9 cellular contexts compared by ENCODE assay signal in the genomic region with DNA sequence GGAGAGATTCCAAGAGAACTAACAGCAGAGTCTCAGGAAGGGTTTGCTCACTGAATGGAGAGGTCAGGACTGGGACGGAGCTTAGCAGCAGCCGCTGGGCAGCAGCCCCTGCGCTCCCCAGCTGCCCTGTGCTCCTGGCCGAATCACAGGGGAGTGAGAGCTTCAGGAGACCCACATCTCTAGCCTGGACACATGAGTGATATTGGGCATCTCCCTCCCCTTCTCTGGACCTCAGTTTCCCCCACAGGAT. TPM values are rescaled to one million over a fixed set of nuclear protein-coding genes. Genes with fewer than 3 reads are reported as not detected.
A peak's percentile ranks its signal among the peaks of the same experiment; 100 is the strongest.
DNase-seq lines count a peak whose midpoint lies in the region; ATAC-seq and TF ChIP-seq lines count a peak whose summit lies in the region.
"Had no signal": no experiment of that assay in that cellular context is flagged by ENCODE, and none has a peak within 500 bp of the region (broad histone marks: within the 10 kb centered on the region; RNA-seq: fewer than 3 reads in every experiment).

No MANE protein-coding gene starts in this region.

- no peak for TF ChIP-seq POLR2A in vagina (IDR thresholded peaks at IDR 0.05)

- ATAC-seq in left cardiac atrium: peak; percentile 12 to 14
- no peak for ATAC-seq in left ventricle myocardium superior
- peak; percentile 7 for ATAC-seq in mucosa of descending colon

- H3K4me3 ChIP-seq in colonic mucosa (peak overlapping the region; percentile 47), mucosa of descending colon (no peak overlapping the region), vagina (peak overlapping the region; percentile 52 to 70)

- H3K36me3 ChIP-seq in colonic mucosa: no peaks in the 10 kb centered on the region
- H3K36me3 ChIP-seq in mucosa of descending colon (ENCODE audit: low read depth): no peaks in the 10 kb centered on the region
- no peaks in the 10 kb centered on the region for H3K36me3 ChIP-seq in vagina

- intact Hi-C loops in left cardiac atrium (cut with DNase I) (loop anchor here in 1 of 2 donors (5.0 kb wide), 1 partner anchor 80 kb away; no protein-coding TSS in a partner anchor), left ventricle myocardium superior (cut with micrococcal nuclease) (loop anchor here (5.0 kb wide), 1 partner anchor 85 kb away; no protein-coding TSS in a partner anchor), colonic mucosa (cut with DNase I) (loop anchor here (5.0 kb wide), 1 partner anchor 45 kb away; no protein-coding TSS in a partner anchor), mucosa of descending colon (cut with DNase I, micrococcal nuclease) (loop anchor here in 1 of 2 donors (5.0 kb wide), 2 partner anchors 95 to 360 kb away; no protein-coding TSS in a partner anchor), vagina (cut with DNase I) (loop anchor here (5.0 kb wide), 1 partner anchor 80 kb away; no protein-coding TSS in a partner anchor), posterior cingulate gyrus (cut with DNase I) (no loop called here)

- DNase-seq in left cardiac atrium (no peak), left ventricle myocardium superior (no peak), colonic mucosa (no peak), mucosa of descending colon (no peak), vagina (ENCODE audit: extremely low spot score in 2 of 2) (no peak), posterior cingulate gyrus (no peak), NCI-H446 (lab: John Stamatoyannopoulos, UW) (no peak), NCI-H1092 (lab: John Stamatoyannopoulos, UW) (no peak)
- DNase-seq: activated CD8-positive, alpha-beta memory T cell treated with anti-CD3 and anti-CD28 coated beads, Interleukin-2, amount 50 U/mL, for 48 hours had no signal

- H3K9ac ChIP-seq in colonic mucosa (ENCODE audit: low read depth in 2 of 2, low read length in 2 of 2): peak overlapping the region in 1 of 2 donors; percentile 69

- H3K27ac ChIP-seq in colonic mucosa: no peak overlapping the region
- H3K27ac ChIP-seq in vagina: no peak overlapping the region

- H3K9me3 ChIP-seq in colonic mucosa: no peaks in the 10 kb centered on the region
- no peaks in the 10 kb centered on the region for H3K9me3 ChIP-seq in mucosa of descending colon
- H3K9me3 ChIP-seq in vagina: no peaks in the 10 kb centered on the region

- peaks cover 15% of the 10 kb centered on the region for H3K27me3 ChIP-seq in colonic mucosa
- H3K27me3 ChIP-seq in vagina: no peaks in the 10 kb centered on the region

- no peak for TF ChIP-seq CTCF in colonic mucosa (IDR thresholded peaks at IDR 0.05)
- TF ChIP-seq CTCF in mucosa of descending colon (IDR thresholded peaks at IDR 0.05): no peak
- no peak for TF ChIP-seq CTCF in vagina (IDR thresholded peaks at IDR 0.05)

- H3K4me1 ChIP-seq in colonic mucosa (no peaks in the 10 kb centered on the region), mucosa of descending colon (ENCODE audit: low read depth) (peaks cover 9% of the 10 kb centered on the region), vagina (peaks cover 6% of the 10 kb centered on the region)

RNA-seq across cellular contexts. Expression of a gene that starts 0.5 kb away (rescaled TPM):
- total RNA-seq in left cardiac atrium (under 1 TPM; 0.29 to 0.52 TPM), left ventricle myocardium superior (0.32 TPM), colonic mucosa (under 1 TPM; 0.12 to 0.13 TPM), mucosa of descending colon (under 1 TPM in 2 of 3 donors, not detected in 1; 0.70 to 0.89 TPM), vagina (3.9 TPM)

RNA-seq across cellular contexts. Expression of a gene that starts 22.1 kb away (rescaled TPM):
- total RNA-seq in left cardiac atrium (1 to 10 TPM; 3.7 to 6.3 TPM), left ventricle myocardium superior (5.1 TPM), colonic mucosa (1 to 10 TPM; 1.7 to 2.2 TPM), mucosa of descending colon (1 to 10 TPM; 1.9 to 8.8 (median 2.7) TPM), vagina (8.3 TPM)

RNA-seq across cellular contexts. Expression of a gene that starts 39.5 kb away (rescaled TPM):
- total RNA-seq in left cardiac atrium (100 to 1,000 TPM; 185 to 202 TPM), left ventricle myocardium superior (246 TPM), colonic mucosa (100 to 1,000 TPM; 158 to 190 TPM), mucosa of descending colon (100 to 1,000 TPM; 160 to 210 (median 181) TPM), vagina (172 TPM)
